9 cellular contexts compared by ENCODE assay signal in the genomic region with DNA sequence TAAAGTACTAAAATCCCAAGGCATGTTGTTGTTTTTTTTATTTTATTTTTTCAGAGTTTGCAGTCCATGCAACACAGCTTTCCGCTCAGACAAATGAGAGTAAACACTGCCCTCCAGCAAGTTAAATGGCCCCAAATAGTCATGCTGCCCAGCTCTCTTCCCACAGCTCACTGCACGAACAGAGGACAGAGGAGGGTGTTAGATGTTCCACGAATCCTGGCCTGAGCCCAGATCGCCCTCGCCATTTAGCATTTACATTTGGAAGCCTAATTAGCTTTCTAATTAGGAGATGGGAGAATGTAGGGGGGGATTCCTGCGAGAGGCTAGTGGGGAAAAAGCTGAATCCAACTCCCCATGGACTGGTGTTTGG. TPM values are rescaled to one million over a fixed set of nuclear protein-coding genes. Genes with fewer than 3 reads are reported as not detected.
A peak's percentile ranks its signal among the peaks of the same experiment; 100 is the strongest.
DNase-seq lines count a peak whose midpoint lies in the region; ATAC-seq and TF ChIP-seq lines count a peak whose summit lies in the region.
"Had no signal": no experiment of that assay in that cellular context is flagged by ENCODE, and none has a peak within 500 bp of the region (broad histone marks: within the 10 kb centered on the region; RNA-seq: fewer than 3 reads in every experiment).

No MANE protein-coding gene starts in this region.

- H3K36me3 Mint-ChIP-seq in CD14-positive monocyte = no peaks in the 10 kb centered on the region

- no peak overlapping the region for H3K9ac ChIP-seq in HUES6 (ENCODE audit: low read length)
- no peak overlapping the region for H3K9ac ChIP-seq in neuronal stem cell (ENCODE audit: low read depth, low read length, poor library complexity)

- no peak overlapping the region for H2BK120ac ChIP-seq in neuronal stem cell (ENCODE audit: low read depth, low read length)

- no peak overlapping the region for H3K4ac ChIP-seq in neuronal stem cell (ENCODE audit: low read length)

- ATAC-seq in GM21423 (IDR thresholded peaks at IDR 0.05; ENCODE audit: unreplicated experiment) (no peak), HG03342 (IDR thresholded peaks at IDR 0.05; ENCODE audit: unreplicated experiment) (no peak), HG02885 (IDR thresholded peaks at IDR 0.05; ENCODE audit: poor library complexity, unreplicated experiment) (no peak)

- H3K9me3 ChIP-seq in HUES6 (ENCODE audit: control insufficient read depth, insufficient read depth, low read depth, low read length) = no peaks in the 10 kb centered on the region
- no peaks in the 10 kb centered on the region for H3K9me3 ChIP-seq in ectodermal cell (ENCODE audit: control insufficient read depth, low read length)
- H3K9me3 ChIP-seq in neuronal stem cell (replicated peaks in 1 of 2; ENCODE audit: control insufficient read depth in 2 of 2, insufficient read depth in 1 of 2, low read depth in 1 of 2, low read length in 2 of 2) = no peaks in the 10 kb centered on the region

- peaks cover 1% of the 10 kb centered on the region for H3K79me1 ChIP-seq in neuronal stem cell (ENCODE audit: low read depth, low read length)

- no peak overlapping the region for H2BK5ac ChIP-seq in neuronal stem cell (ENCODE audit: low read length)

- H3K36me3 ChIP-seq in HUES6 (ENCODE audit: control insufficient read depth, insufficient read depth, low read length) = no peaks in the 10 kb centered on the region
- no peaks in the 10 kb centered on the region for H3K36me3 ChIP-seq in ectodermal cell (ENCODE audit: control insufficient read depth, insufficient read depth, low read length)
- H3K36me3 ChIP-seq in neuronal stem cell (replicated peaks in 1 of 2; ENCODE audit: control insufficient read depth in 2 of 2, insufficient read depth in 2 of 2, low read length in 2 of 2) = no peaks in the 10 kb centered on the region

- intact Hi-C loops in CD14-positive monocyte (cut with micrococcal nuclease) = loop anchor here (5.0 to 10.0 kb wide), 5 partner anchors 69 to 242 kb away; partner anchors contain the start of gene ZNF131 (in 2 of the 2)

- H3K14ac ChIP-seq in neuronal stem cell (ENCODE audit: low read length) = no peak overlapping the region

- no peak overlapping the region for H4K8ac ChIP-seq in neuronal stem cell (ENCODE audit: low read depth, low read length)

- H3K4me3 ChIP-seq in HUES6 (ENCODE audit: low read depth, low read length) (peak overlapping the region; percentile 81; the same call in 1 of the 2 replicates), ectodermal cell (ENCODE audit: insufficient read depth, low read depth, low read length) (no peak overlapping the region), neuronal stem cell (ENCODE audit: low read length in 2 of 2) (peak overlapping the region; percentile 39 to 52)

- 20 to 37% methylated on average over 6 of the region's 6 CpGs for WGBS in ectodermal cell, 2 experiments
- WGBS in neuronal stem cell (ENCODE audit: extremely low coverage in 2 of 2, insufficient read length in 2 of 2, insufficient replicate concordance in 1 of 2), 2 donors = no CpG with 5 or more reads among the region's 6 CpGs

- DNase-seq in CD14-positive monocyte (ENCODE audit: low spot score) (no peak), neuronal stem cell (ENCODE audit: low spot score) (no peak)
- DNase-seq in activated effector memory CD4-positive, alpha-beta T cell treated with anti-CD3 and anti-CD28 coated beads, Interleukin-2, amount 50 U/mL, for 16 hours = no peak
- DNase-seq: NCI-H187 treated with DMSO at 0.1 percent for 48 hours had no signal

- no peak overlapping the region for H3K23ac ChIP-seq in neuronal stem cell (ENCODE audit: low read depth, low read length, poor library complexity)

- peaks cover 28% of the 10 kb centered on the region for H3K4me1 Mint-ChIP-seq in CD14-positive monocyte

- peak overlapping the region; percentile 97 for H3K4me2 ChIP-seq in neuronal stem cell (ENCODE audit: insufficient read depth, low read length, poor library complexity, severe bottlenecking)

- H2AK5ac ChIP-seq in neuronal stem cell (ENCODE audit: low read depth, low read length) = no peak overlapping the region

- H3K4me1 ChIP-seq in HUES6 (ENCODE audit: control insufficient read depth, insufficient read depth, low read length) (peaks cover 21% of the 10 kb centered on the region), ectodermal cell (ENCODE audit: control insufficient read depth, insufficient read depth, low read length) (peaks cover 21% of the 10 kb centered on the region), neuronal stem cell (ENCODE audit: control insufficient read depth in 2 of 2, insufficient read depth in 1 of 2, low read depth in 1 of 2, low read length in 2 of 2) (peaks cover 8 to 23% of the 10 kb centered on the region in 2 donors)

- H2BK12ac ChIP-seq in neuronal stem cell (ENCODE audit: low read length) = no peak overlapping the region

- peaks cover 0 to 10% (median 4%) of the 10 kb centered on the region in 7 donors for H3K9me3 Mint-ChIP-seq in CD14-positive monocyte

- no peak overlapping the region for H3K18ac ChIP-seq in neuronal stem cell (ENCODE audit: low read length)

- H2AFZ ChIP-seq in neuronal stem cell (ENCODE audit: low read length) = peak overlapping the region; percentile 65

- H3K27ac ChIP-seq in HUES6 (ENCODE audit: low read depth, low read length) (no peak overlapping the region), ectodermal cell (ENCODE audit: insufficient read depth, low read depth, low read length, poor library complexity, severe bottlenecking) (peak overlapping the region; percentile 12), neuronal stem cell (replicated peaks; ENCODE audit: low read length) (no peak overlapping the region)

- H3K27me3 Mint-ChIP-seq in CD14-positive monocyte (ENCODE audit: low read depth in 3 of 3) = peaks cover 35 to 47% (median 43%) of the 10 kb centered on the region in 3 donors

- no peak overlapping the region for H3K4me3 Mint-ChIP-seq in CD14-positive monocyte

- H2BK15ac ChIP-seq in neuronal stem cell (ENCODE audit: low read length) = no peak overlapping the region

- peak overlapping the region in 6 of 7 donors; percentile 76 to 89 (median 82) for H3K27ac Mint-ChIP-seq in CD14-positive monocyte

- no peak for TF ChIP-seq CTCF in CD14-positive monocyte (IDR thresholded peaks at IDR 0.05)

- H3K27me3 ChIP-seq in HUES6 (ENCODE audit: control insufficient read depth, insufficient read depth, low read length) (peaks cover 44% of the 10 kb centered on the region), ectodermal cell (ENCODE audit: control insufficient read depth, insufficient read depth, low read length, poor library complexity, severe bottlenecking) (peaks cover 39% of the 10 kb centered on the region), neuronal stem cell (ENCODE audit: control insufficient read depth in 3 of 3, insufficient read depth in 3 of 3, low read depth in 1 of 3, low read length in 3 of 3) (peaks cover 5 to 19% (median 11%) of the 10 kb centered on the region in 3 experiments)

- H4K91ac ChIP-seq in neuronal stem cell (ENCODE audit: low read depth, low read length, poor library complexity) = no peak overlapping the region

RNA-seq across cellular contexts. Expression of gene NIM1K, which starts 1.9 kb away (rescaled TPM):
- not detected for polyA plus RNA-seq in CD14-positive monocyte
- polyA plus RNA-seq in ectodermal cell (2013, experiment 1 of 4) = not detected
- polyA plus RNA-seq in ectodermal cell (2013, experiment 2 of 4) = not detected
- not detected for polyA plus RNA-seq in ectodermal cell (2013, experiment 3 of 4)
- not detected for polyA plus RNA-seq in ectodermal cell (2013, experiment 4 of 4)
- 0.06 TPM for polyA plus RNA-seq in neuronal stem cell (2013, experiment 1 of 2)
- polyA plus RNA-seq in neuronal stem cell (2013, experiment 2 of 2) = not detected
